16 cellular contexts compared by ENCODE assay signal in the genomic region with DNA sequence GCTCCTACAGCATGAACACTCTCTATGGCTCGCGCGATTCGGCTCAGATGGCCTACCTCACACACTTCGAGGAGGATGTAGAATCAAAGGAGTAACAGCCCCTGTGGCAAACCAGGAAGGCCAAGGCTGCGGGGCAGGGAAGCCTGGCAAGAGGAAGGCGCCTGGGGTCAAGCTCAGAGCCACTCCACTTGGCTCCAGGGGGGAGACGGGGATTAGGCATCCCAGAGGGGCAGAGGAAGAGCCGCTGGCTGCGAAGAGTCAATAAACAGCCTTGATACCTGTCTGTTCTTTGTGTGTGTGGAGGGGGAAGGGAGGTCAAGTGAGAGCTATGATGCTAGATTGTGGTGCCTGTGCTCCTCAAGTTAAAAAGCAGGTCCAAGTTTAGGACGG. TPM values are rescaled to one million over a fixed set of nuclear protein-coding genes. Genes with fewer than 3 reads are reported as not detected.
DNase-seq lines count a peak whose midpoint lies in the region; ATAC-seq and TF ChIP-seq lines count a peak whose summit lies in the region.
"Had no signal": no experiment of that assay in that cellular context is flagged by ENCODE, and none has a peak within 500 bp of the region (broad histone marks: within the 10 kb centered on the region; RNA-seq: fewer than 3 reads in every experiment).

No MANE protein-coding gene starts in this region.

- H3K27ac Mint-ChIP-seq in natural killer cell treated with Interleukin-12 subunit alpha and Interleukin-12 subunit beta and Interleukin-15 and Interleukin-18, amount 100 ng/mL, for 72 hours: peak overlapping the region; percentile 10 to 36
- H3K27ac Mint-ChIP-seq in natural killer cell (no peak overlapping the region), activated B cell treated with CpG ODN at 0.5 μM for 24 hours (peak overlapping the region; percentile 54)

- CTCF ChIA-PET in activated B cell treated with CpG ODN at 0.5 μM for 24 hours (lab: Charles Lee) (interaction anchor here (7.0 kb wide), 1 partner anchor 10 kb away, joined by 54 read pairs; no protein-coding TSS in a partner anchor), GM10248 (lab: Yijun Ruan, JAX) (interaction anchor here (1.4 kb wide), 1 partner anchor 10 kb away, joined by 4 read pairs; no protein-coding TSS in a partner anchor)

- no peaks in the 10 kb centered on the region for H3K36me3 Mint-ChIP-seq in natural killer cell treated with Interleukin-12 subunit alpha and Interleukin-12 subunit beta and Interleukin-15 and Interleukin-18, amount 100 ng/mL, for 72 hours
- H3K36me3 Mint-ChIP-seq in natural killer cell (no peaks in the 10 kb centered on the region), activated B cell treated with CpG ODN at 0.5 μM for 24 hours (ENCODE audit: low read depth) (no peaks in the 10 kb centered on the region)

- peaks cover 32 to 53% of the 10 kb centered on the region in 2 donors for H3K4me1 Mint-ChIP-seq in natural killer cell treated with Interleukin-12 subunit alpha and Interleukin-12 subunit beta and Interleukin-15 and Interleukin-18, amount 100 ng/mL, for 72 hours (ENCODE audit: low read depth in 2 of 2)
- H3K4me1 Mint-ChIP-seq in natural killer cell: peaks cover 31 to 40% of the 10 kb centered on the region in 2 donors
- H3K4me1 Mint-ChIP-seq in activated B cell treated with CpG ODN at 0.5 μM for 24 hours: peaks cover 65% of the 10 kb centered on the region

- H3K27me3 Mint-ChIP-seq in natural killer cell treated with Interleukin-12 subunit alpha and Interleukin-12 subunit beta and Interleukin-15 and Interleukin-18, amount 100 ng/mL, for 72 hours: no peaks in the 10 kb centered on the region
- H3K27me3 Mint-ChIP-seq in natural killer cell (ENCODE audit: low read depth in 2 of 2) (no peaks in the 10 kb centered on the region), activated B cell treated with CpG ODN at 0.5 μM for 24 hours (no peaks in the 10 kb centered on the region)

- intact Hi-C loops in natural killer cell (cut with micrococcal nuclease): no loop called here
- intact Hi-C loops in activated B cell treated with CpG ODN at 0.5 μM for 24 hours (cut with micrococcal nuclease): no loop called here

- DNase-seq in natural killer cell treated with Interleukin-12 subunit alpha and Interleukin-12 subunit beta and Interleukin-15 and Interleukin-18, amount 100 ng/mL, for 72 hours (ENCODE audit: low spot score): no peak
- DNase-seq in natural killer cell (no peak), activated B cell treated with CpG ODN at 0.5 μM for 24 hours (no peak), iPS-NIHi11 (ENCODE audit: low spot score) (peak; percentile 14), GM10248 (ENCODE audit: extremely low spot score) (no peak), NCI-H446 treated with DMSO at 0.1 percent for 48 hours (lab: John Stamatoyannopoulos, UW) (no peak)
- DNase-seq: GOT3, NCI-H1930, NCI-H510A treated with DMSO at 0.1 percent for 48 hours, Right ventricle myocardium superior had no signal

- no peak for ATAC-seq in natural killer cell treated with Interleukin-12 subunit alpha and Interleukin-12 subunit beta and Interleukin-15 and Interleukin-18, amount 100 ng/mL, for 72 hours
- ATAC-seq in natural killer cell: no peak
- no peak for ATAC-seq in activated B cell treated with CpG ODN at 0.5 μM for 24 hours (ENCODE audit: low read depth)
- no peak for ATAC-seq in HG02970 (IDR thresholded peaks at IDR 0.05; ENCODE audit: low FRiP score, unreplicated experiment)
- ATAC-seq: sciatic nerve had no signal

- no peaks in the 10 kb centered on the region for H3K9me3 Mint-ChIP-seq in natural killer cell treated with Interleukin-12 subunit alpha and Interleukin-12 subunit beta and Interleukin-15 and Interleukin-18, amount 100 ng/mL, for 72 hours
- H3K9me3 Mint-ChIP-seq in natural killer cell (no peaks in the 10 kb centered on the region), activated B cell treated with CpG ODN at 0.5 μM for 24 hours (no peaks in the 10 kb centered on the region)

- H3K4me3 Mint-ChIP-seq in natural killer cell treated with Interleukin-12 subunit alpha and Interleukin-12 subunit beta and Interleukin-15 and Interleukin-18, amount 100 ng/mL, for 72 hours: no peak overlapping the region
- no peak overlapping the region for H3K4me3 Mint-ChIP-seq in natural killer cell
- H3K4me3 Mint-ChIP-seq in activated B cell treated with CpG ODN at 0.5 μM for 24 hours: no peak overlapping the region

- POLR2A ChIA-PET in activated B cell treated with CpG ODN at 0.5 μM for 24 hours (lab: Charles Lee): interaction anchor here (0.7 to 6.1 kb wide), 4 partner anchors 12 to 953 kb away, joined by 6 to 232 read pairs (median 96); no protein-coding TSS in a partner anchor
- POLR2A ChIA-PET in GM10248 (lab: Yijun Ruan, JAX): no interaction called here

- TF ChIP-seq CTCF in natural killer cell (IDR thresholded peaks at IDR 0.05): no peak
- no peak for TF ChIP-seq CTCF in activated B cell treated with CpG ODN at 0.5 μM for 24 hours (IDR thresholded peaks at IDR 0.05)
- TF ChIP-seq CTCF in GM10248 (IDR thresholded peaks at IDR 0.05; ENCODE audit: control extremely low read depth, extremely low read depth, low read depth, missing control alignments): no peak

RNA-seq across cellular contexts. Expression of gene RNU5D-1, which starts 5.7 kb away (rescaled TPM):
- total RNA-seq in natural killer cell treated with Interleukin-12 subunit alpha and Interleukin-12 subunit beta and Interleukin-15 and Interleukin-18, amount 100 ng/mL, for 72 hours: not detected
- total RNA-seq in natural killer cell (not detected), activated B cell treated with CpG ODN at 0.5 μM for 24 hours (not detected in 2 replicates)
- total RNA-seq: bronchial epithelial cell, dermis microvascular lymphatic vessel endothelial cell, ovary, Right ventricle myocardium superior, sciatic nerve, subcutaneous adipose tissue had no signal

RNA-seq across cellular contexts. Expression of gene KIF2C, which starts 14.3 kb away (rescaled TPM):
- 10 to 100 TPM; 44.5 to 97.0 TPM for total RNA-seq in natural killer cell treated with Interleukin-12 subunit alpha and Interleukin-12 subunit beta and Interleukin-15 and Interleukin-18, amount 100 ng/mL, for 72 hours
- total RNA-seq in natural killer cell (1 to 10 TPM in 1 of 3 donors, under 1 TPM in 2; 0.59 to 1.3 (median 0.93) TPM), activated B cell treated with CpG ODN at 0.5 μM for 24 hours (1.00 and 1.8 TPM in 2 replicates)

RNA-seq across cellular contexts. Expression of gene RPS8, which starts 50.0 kb away (rescaled TPM):
- total RNA-seq in natural killer cell treated with Interleukin-12 subunit alpha and Interleukin-12 subunit beta and Interleukin-15 and Interleukin-18, amount 100 ng/mL, for 72 hours: 1,000 to 10,000 TPM; 1,070 to 1,127 TPM
- total RNA-seq in natural killer cell (1,000 to 10,000 TPM in 2 of 3 donors, 100 to 1,000 TPM in 1; 848 to 1,092 (median 1,009) TPM), activated B cell treated with CpG ODN at 0.5 μM for 24 hours (3,767 and 4,240 TPM in 2 replicates)

RNA-seq across cellular contexts. Expression of gene ARMH1, which starts 50.8 kb away (rescaled TPM):
- 1 to 10 TPM; 1.8 to 8.7 TPM for total RNA-seq in natural killer cell treated with Interleukin-12 subunit alpha and Interleukin-12 subunit beta and Interleukin-15 and Interleukin-18, amount 100 ng/mL, for 72 hours
- total RNA-seq in natural killer cell: 10 to 100 TPM in 1 of 3 donors, 1 to 10 TPM in 2; 1.5 to 25.5 (median 5.0) TPM
- total RNA-seq in activated B cell treated with CpG ODN at 0.5 μM for 24 hours: 18.1 and 19.9 TPM in 2 replicates
- total RNA-seq: bronchial epithelial cell had no signal

RNA-seq across cellular contexts. Expression of gene TMEM53, which starts 51.0 kb away (rescaled TPM):
- total RNA-seq in natural killer cell treated with Interleukin-12 subunit alpha and Interleukin-12 subunit beta and Interleukin-15 and Interleukin-18, amount 100 ng/mL, for 72 hours: 1 to 10 TPM; 2.8 to 3.8 TPM
- total RNA-seq in natural killer cell (1 to 10 TPM; 2.2 to 3.8 (median 3.3) TPM), activated B cell treated with CpG ODN at 0.5 μM for 24 hours (4.6 and 4.8 TPM in 2 replicates)

Comparison
In these comparisons a context has a peak if more than half of its experiments do, and no peak if none do; other contexts are left out.
1. H3K27ac Mint-ChIP-seq: peak in natural killer cell treated with Interleukin-12 subunit alpha and Interleukin-12 subunit beta and Interleukin-15 and Interleukin-18, amount 100 ng/mL, for 72 hours (2 of 2) and activated B cell treated with CpG ODN at 0.5 μM for 24 hours (single experiment); none in natural killer cell (0 of 2).
2. RNA of gene KIF2C, which starts 14.3 kb away (total RNA-seq): 44.5 to 97.0 TPM in natural killer cell treated with Interleukin-12 subunit alpha and Interleukin-12 subunit beta and Interleukin-15 and Interleukin-18, amount 100 ng/mL, for 72 hours; 1.00 to 1.8 TPM in activated B cell treated with CpG ODN at 0.5 μM for 24 hours and 0.59 to 1.3 TPM in natural killer cell; every median in the first group is over 10 times any median in the second.